In genomic region chr3:53842436-53843194, GRCh38 we compare ENCODE assay signal across 9 cellular contexts. TPM values are rescaled to one million over a fixed set of nuclear protein-coding genes. Genes with fewer than 3 reads are reported as not detected.
DNase-seq lines count a peak whose midpoint lies in the region; ATAC-seq and TF ChIP-seq lines count a peak whose summit lies in the region.
"Had no signal": no experiment of that assay in that cellular context is flagged by ENCODE, and none has a peak within 500 bp of the region (broad histone marks: within the 10 kb centered on the region; RNA-seq: fewer than 3 reads in every experiment).

No MANE protein-coding gene starts in this region.

- intact Hi-C loops in dorsolateral prefrontal cortex (cut with DNase I) (loop anchor here in 1 of 2 donors (10.0 kb wide), 1 partner anchor 48 kb away; no protein-coding TSS in a partner anchor), mucosa of descending colon (cut with DNase I, micrococcal nuclease) (no loop called here), natural killer cell (cut with micrococcal nuclease) (no loop called here)

- ATAC-seq in mucosa of descending colon (peak; percentile 65), natural killer cell (no peak), GM19452 (IDR thresholded peaks at IDR 0.05; ENCODE audit: unreplicated experiment) (no peak)
- ATAC-seq in natural killer cell treated with Interleukin-12 subunit alpha and Interleukin-12 subunit beta and Interleukin-15 and Interleukin-18, amount 100 ng/mL, for 72 hours = no peak

- TF ChIP-seq CTCF in dorsolateral prefrontal cortex (IDR thresholded peaks at IDR 0.05 in 54 of 56, conservative IDR thresholded peaks at IDR 0.05 in 2 of 56; ENCODE audit: low read depth in 1 of 56, partially characterized antibody in 56 of 56) (peak in 51 of 56 donors; percentile 21 to 71 (median 49)), mucosa of descending colon (IDR thresholded peaks at IDR 0.05) (no peak), natural killer cell (IDR thresholded peaks at IDR 0.05) (no peak)

- no peaks in the 10 kb centered on the region for H3K36me3 Mint-ChIP-seq in natural killer cell treated with Interleukin-12 subunit alpha and Interleukin-12 subunit beta and Interleukin-15 and Interleukin-18, amount 100 ng/mL, for 72 hours
- no peaks in the 10 kb centered on the region for H3K36me3 Mint-ChIP-seq in natural killer cell

- H3K27ac ChIP-seq in dorsolateral prefrontal cortex = peak overlapping the region; percentile 57 to 100 (median 92)

- no peak overlapping the region for H3K4me3 Mint-ChIP-seq in natural killer cell treated with Interleukin-12 subunit alpha and Interleukin-12 subunit beta and Interleukin-15 and Interleukin-18, amount 100 ng/mL, for 72 hours
- H3K4me3 Mint-ChIP-seq in natural killer cell = no peak overlapping the region
- H3K4me3 Mint-ChIP-seq: activated CD4-positive, alpha-beta T cell treated with anti-CD3 and anti-CD28 coated beads, Interleukin-2, amount 10 ng/mL, durations not matched to agents 24 days and 14 days had no signal

- peaks cover 30% of the 10 kb centered on the region for H3K4me1 ChIP-seq in mucosa of descending colon (ENCODE audit: low read depth)

- no peaks in the 10 kb centered on the region for H3K9me3 ChIP-seq in mucosa of descending colon

- H3K9me3 Mint-ChIP-seq in natural killer cell treated with Interleukin-12 subunit alpha and Interleukin-12 subunit beta and Interleukin-15 and Interleukin-18, amount 100 ng/mL, for 72 hours = no peaks in the 10 kb centered on the region
- no peaks in the 10 kb centered on the region for H3K9me3 Mint-ChIP-seq in natural killer cell
- H3K9me3 Mint-ChIP-seq: activated CD4-positive, alpha-beta T cell treated with anti-CD3 and anti-CD28 coated beads, Interleukin-2, amount 10 ng/mL, durations not matched to agents 24 days and 14 days had no signal

- H3K27me3 ChIP-seq in dorsolateral prefrontal cortex = peaks cover 0 to 16% (median 0%) of the 10 kb centered on the region in 45 donors

- H3K27ac Mint-ChIP-seq in natural killer cell treated with Interleukin-12 subunit alpha and Interleukin-12 subunit beta and Interleukin-15 and Interleukin-18, amount 100 ng/mL, for 72 hours = no peak overlapping the region
- no peak overlapping the region for H3K27ac Mint-ChIP-seq in natural killer cell
- H3K27ac Mint-ChIP-seq: activated CD4-positive, alpha-beta T cell treated with anti-CD3 and anti-CD28 coated beads, Interleukin-2, amount 10 ng/mL, durations not matched to agents 24 days and 14 days had no signal

- no peaks in the 10 kb centered on the region for H3K36me3 ChIP-seq in mucosa of descending colon (ENCODE audit: low read depth)

- DNase-seq in COLO829 (ENCODE audit: low spot score) (peak; percentile 91), NCI-H2029 (lab: John Stamatoyannopoulos, UW) (peak; percentile 75), dorsolateral prefrontal cortex (peak; percentile 64 to 89 (median 84)), mucosa of descending colon (peak; percentile 79 to 81 (median 80)), natural killer cell (no peak), DMS114 treated with DMSO at 0.1 percent for 48 hours (lab: John Stamatoyannopoulos, UW; ENCODE audit: unreplicated experiment) (no peak)
- no peak for DNase-seq in natural killer cell treated with Interleukin-12 subunit alpha and Interleukin-12 subunit beta and Interleukin-15 and Interleukin-18, amount 100 ng/mL, for 72 hours (ENCODE audit: low spot score)
- DNase-seq: activated CD4-positive, alpha-beta T cell treated with anti-CD3 and anti-CD28 coated beads, Interleukin-2, amount 10 ng/mL, durations not matched to agents 24 days and 14 days had no signal

- H3K27me3 Mint-ChIP-seq in natural killer cell treated with Interleukin-12 subunit alpha and Interleukin-12 subunit beta and Interleukin-15 and Interleukin-18, amount 100 ng/mL, for 72 hours = peaks cover 17 to 25% of the 10 kb centered on the region in 2 donors
- peaks cover 31 to 34% of the 10 kb centered on the region in 2 donors for H3K27me3 Mint-ChIP-seq in natural killer cell (ENCODE audit: low read depth in 2 of 2)

- H3K4me3 ChIP-seq in dorsolateral prefrontal cortex (peak overlapping the region in 3 of 59 donors; percentile 17 to 30 (median 20)), mucosa of descending colon (no peak overlapping the region)

- H3K4me1 Mint-ChIP-seq in natural killer cell treated with Interleukin-12 subunit alpha and Interleukin-12 subunit beta and Interleukin-15 and Interleukin-18, amount 100 ng/mL, for 72 hours (ENCODE audit: low read depth in 2 of 2) = peaks cover 0 to under 1% of the 10 kb centered on the region in 2 donors
- no peaks in the 10 kb centered on the region for H3K4me1 Mint-ChIP-seq in natural killer cell

RNA-seq across cellular contexts. Expression of gene CHDH, which starts 3.6 kb away (rescaled TPM):
- total RNA-seq in dorsolateral prefrontal cortex (10 to 100 TPM in 116 of 120 experiments, 1 to 10 TPM in 4; 8.0 to 47.0 (median 17.5) TPM), mucosa of descending colon (10 to 100 TPM; 16.5 to 24.1 (median 22.1) TPM), natural killer cell (1 to 10 TPM in 1 of 3 donors, under 1 TPM in 2; 0.02 to 1.6 (median 0.09) TPM)
- under 1 TPM; 0.29 to 0.39 TPM for total RNA-seq in natural killer cell treated with Interleukin-12 subunit alpha and Interleukin-12 subunit beta and Interleukin-15 and Interleukin-18, amount 100 ng/mL, for 72 hours

RNA-seq across cellular contexts. Expression of gene IL17RB, which starts 3.8 kb away (rescaled TPM):
- total RNA-seq in dorsolateral prefrontal cortex = 100 to 1,000 TPM in 1 of 120 experiments, 10 to 100 TPM in 117, 1 to 10 TPM in 2; 7.6 to 107 (median 23.1) TPM
- 10 to 100 TPM; 10.3 to 13.4 (median 10.9) TPM for total RNA-seq in mucosa of descending colon
- total RNA-seq in natural killer cell treated with Interleukin-12 subunit alpha and Interleukin-12 subunit beta and Interleukin-15 and Interleukin-18, amount 100 ng/mL, for 72 hours = 1 to 10 TPM; 1.2 to 2.7 TPM
- under 1 TPM in 1 of 3 donors, not detected in 2; 0.25 TPM for total RNA-seq in natural killer cell

RNA-seq across cellular contexts. Expression of gene ACTR8, which starts 39.3 kb away (rescaled TPM):
- total RNA-seq in dorsolateral prefrontal cortex (10 to 100 TPM; 26.1 to 57.0 (median 40.1) TPM), mucosa of descending colon (10 to 100 TPM; 29.1 to 36.0 (median 34.1) TPM), natural killer cell (10 to 100 TPM; 32.5 to 54.2 (median 41.5) TPM)
- total RNA-seq in natural killer cell treated with Interleukin-12 subunit alpha and Interleukin-12 subunit beta and Interleukin-15 and Interleukin-18, amount 100 ng/mL, for 72 hours = 10 to 100 TPM; 41.0 to 43.3 TPM

RNA-seq across cellular contexts. Expression of gene SELENOK, which starts 49.0 kb away (rescaled TPM):
- total RNA-seq in dorsolateral prefrontal cortex (10 to 100 TPM; 24.0 to 95.9 (median 41.2) TPM), mucosa of descending colon (10 to 100 TPM; 37.2 to 56.2 (median 47.2) TPM), natural killer cell (100 to 1,000 TPM in 1 of 3 donors, 10 to 100 TPM in 2; 79.2 to 116 (median 95.4) TPM)
- 10 to 100 TPM; 37.2 to 72.9 TPM for total RNA-seq in natural killer cell treated with Interleukin-12 subunit alpha and Interleukin-12 subunit beta and Interleukin-15 and Interleukin-18, amount 100 ng/mL, for 72 hours

Comparison
In these comparisons a context has a peak if more than half of its experiments do, and no peak if none do; other contexts are left out.
1. DNase-seq: peak in COLO829 (single experiment), NCI-H2029 (single experiment), dorsolateral prefrontal cortex (10 of 10) and mucosa of descending colon (3 of 3); none in natural killer cell treated with Interleukin-12 subunit alpha and Interleukin-12 subunit beta and Interleukin-15 and Interleukin-18, amount 100 ng/mL, for 72 hours (single experiment), natural killer cell (single experiment) and DMS114 treated with DMSO at 0.1 percent for 48 hours (single experiment).
2. CTCF ChIP-seq: peak in dorsolateral prefrontal cortex (51 of 56); none in mucosa of descending colon (single experiment) and natural killer cell (single experiment).